In the genomic region with DNA sequence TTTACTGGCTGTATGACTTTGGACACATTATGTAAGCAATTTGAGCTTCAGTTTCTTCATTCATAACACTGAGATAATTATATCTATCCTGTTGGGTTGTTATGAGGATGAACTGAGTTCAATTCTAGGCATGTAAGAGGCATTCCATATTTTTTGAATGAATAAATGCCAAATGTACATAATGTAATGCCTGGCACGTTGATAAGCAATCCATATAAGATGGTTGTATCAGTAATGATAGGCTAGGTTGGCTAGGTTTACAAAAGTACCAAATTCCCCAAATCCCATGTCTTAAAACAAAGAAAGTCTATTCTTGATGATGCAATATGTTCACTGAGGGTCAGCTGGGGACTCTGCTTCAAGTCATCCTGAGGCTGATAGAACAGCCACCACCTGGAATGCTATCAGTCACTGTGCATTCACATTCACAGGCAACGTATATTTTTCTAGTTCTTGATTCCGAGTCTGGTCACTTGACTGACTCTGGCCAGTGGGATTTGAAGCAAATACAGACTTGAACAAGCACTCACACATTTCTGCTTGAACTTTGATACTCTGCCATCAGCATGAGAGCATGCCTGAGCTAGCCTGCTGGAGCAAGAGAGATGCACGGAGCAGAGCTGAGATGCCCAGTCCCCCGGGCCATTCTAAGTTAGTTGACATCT, we compare ENCODE assay signal across 18 cellular contexts.
"Had no signal": no experiment of that assay in that cellular context is flagged by ENCODE, and none has a peak within 500 bp of the region (broad histone marks: within the 10 kb centered on the region; RNA-seq: fewer than 3 reads in every experiment).

No MANE protein-coding gene starts in this region.

- H3K36me3 ChIP-seq: heart left ventricle, lower lobe of right lung, neutrophil, pancreas, thyroid gland had no signal

- H3K4me3 ChIP-seq: heart left ventricle, lower lobe of right lung, pancreas, thyroid gland had no signal

- H3K27ac ChIP-seq: lower lobe of right lung, neutrophil, pancreas, thyroid gland had no signal

- H3K9me3 ChIP-seq: lower lobe of right lung, neutrophil, pancreas, thyroid gland had no signal

- H3K4me1 Mint-ChIP-seq: activated CD4-positive, alpha-beta T cell treated with anti-CD3 and anti-CD28 coated beads, Interleukin-2, amount 10 ng/mL, durations not matched to agents 7 days and 5 days; stimulated activated naive B cell treated with anti-CD40 and anti-IgM and Interleukin-4, amounts not matched to agents 10 μg/mL and 1 μg/mL and 100 μg/mL, for 72 hours had no signal

- H3K27ac Mint-ChIP-seq: activated CD4-positive, alpha-beta T cell treated with anti-CD3 and anti-CD28 coated beads, Interleukin-2, amount 10 ng/mL, durations not matched to agents 7 days and 5 days; activated CD8-positive, alpha-beta T cell treated with anti-CD3 and anti-CD28 coated beads, Interleukin-2, amount 10 ng/mL, durations not matched to agents 7 days and 5 days; dendritic cell treated with granulocyte-macrophage colony-stimulating factor and Interleukin-4, amounts not matched to agents 40 ng/mL and 50 ng/mL, for 4 days; mesothelial cell of epicardium; natural killer cell treated with Interleukin-12 subunit alpha and Interleukin-12 subunit beta and Interleukin-15 and Interleukin-18, amount 100 ng/mL, for 72 hours; stimulated activated naive B cell treated with anti-CD40 and anti-IgM and Interleukin-4, amounts not matched to agents 10 μg/mL and 1 μg/mL and 100 μg/mL, for 72 hours had no signal

- ATAC-seq: activated CD4-positive, CD25-positive, alpha-beta regulatory T cell treated with anti-CD3 and anti-CD28 coated beads, Interleukin-2, amount 50 U/mL, for 24 hours; activated CD8-positive, alpha-beta T cell treated with anti-CD3 and anti-CD28 coated beads, Interleukin-2, amount 10 ng/mL, durations not matched to agents 7 days and 5 days; activated T-cell treated with anti-CD3 and anti-CD28 coated beads, Interleukin-2, amount 50 U/mL, for 4 hours; lower lobe of right lung; natural killer cell treated with Interleukin-12 subunit alpha and Interleukin-12 subunit beta and Interleukin-15 and Interleukin-18, amount 100 ng/mL, for 72 hours; pancreas; SK-N-SH treated with all-trans-retinoic acid at 6 μM for 48 hours; stimulated activated naive B cell treated with anti-CD40 and anti-IgM and Interleukin-4, amounts not matched to agents 10 μg/mL and 1 μg/mL and 100 μg/mL, for 72 hours had no signal

- H3K9me3 Mint-ChIP-seq: dendritic cell treated with granulocyte-macrophage colony-stimulating factor and Interleukin-4, amounts not matched to agents 40 ng/mL and 50 ng/mL, for 4 days; natural killer cell treated with Interleukin-12 subunit alpha and Interleukin-12 subunit beta and Interleukin-15 and Interleukin-18, amount 100 ng/mL, for 72 hours had no signal

- DNase-seq: activated CD4-positive, alpha-beta T cell treated with anti-CD3 and anti-CD28 coated beads, Interleukin-2, amount 10 ng/mL, durations not matched to agents 7 days and 5 days; activated CD8-positive, alpha-beta T cell treated with anti-CD3 and anti-CD28 coated beads, Interleukin-2, amount 10 ng/mL, durations not matched to agents 7 days and 5 days; activated effector memory CD4-positive, alpha-beta T cell treated with anti-CD3 and anti-CD28 coated beads, Interleukin-2, amount 50 U/mL, for 16 hours; activated naive CD4-positive, alpha-beta T cell treated with anti-CD3 and anti-CD28 coated beads, Interleukin-2, amount 50 U/mL, for 16 hours; activated T-cell treated with anti-CD3 and anti-CD28 coated beads, Interleukin-2, amount 50 U/mL, for 4 hours; effector memory CD4-positive, alpha-beta T cell; heart left ventricle; lower lobe of right lung; pancreas; stimulated activated naive B cell treated with anti-CD40 and anti-IgM and Interleukin-4, amounts not matched to agents 10 μg/mL and 1 μg/mL and 100 μg/mL, for 72 hours; T-helper 1 cell; thyroid gland had no signal

- H3K4me1 ChIP-seq: pancreas had no signal

- H3K27me3 ChIP-seq: heart left ventricle, neutrophil, thyroid gland had no signal

- H3K4me3 Mint-ChIP-seq: activated CD4-positive, alpha-beta T cell treated with anti-CD3 and anti-CD28 coated beads, Interleukin-2, amount 10 ng/mL, durations not matched to agents 7 days and 5 days; activated CD8-positive, alpha-beta T cell treated with anti-CD3 and anti-CD28 coated beads, Interleukin-2, amount 10 ng/mL, durations not matched to agents 7 days and 5 days; activated T-cell treated with anti-CD3 and anti-CD28 coated beads, Interleukin-2, amount 50 U/mL, for 4 hours; dendritic cell treated with granulocyte-macrophage colony-stimulating factor and Interleukin-4, amounts not matched to agents 40 ng/mL and 50 ng/mL, for 4 days; mesothelial cell of epicardium; natural killer cell treated with Interleukin-12 subunit alpha and Interleukin-12 subunit beta and Interleukin-15 and Interleukin-18, amount 100 ng/mL, for 72 hours; stimulated activated naive B cell treated with anti-CD40 and anti-IgM and Interleukin-4, amounts not matched to agents 10 μg/mL and 1 μg/mL and 100 μg/mL, for 72 hours had no signal
